Comparison of ENCODE assay signal across 9 cellular contexts in the genomic region with DNA sequence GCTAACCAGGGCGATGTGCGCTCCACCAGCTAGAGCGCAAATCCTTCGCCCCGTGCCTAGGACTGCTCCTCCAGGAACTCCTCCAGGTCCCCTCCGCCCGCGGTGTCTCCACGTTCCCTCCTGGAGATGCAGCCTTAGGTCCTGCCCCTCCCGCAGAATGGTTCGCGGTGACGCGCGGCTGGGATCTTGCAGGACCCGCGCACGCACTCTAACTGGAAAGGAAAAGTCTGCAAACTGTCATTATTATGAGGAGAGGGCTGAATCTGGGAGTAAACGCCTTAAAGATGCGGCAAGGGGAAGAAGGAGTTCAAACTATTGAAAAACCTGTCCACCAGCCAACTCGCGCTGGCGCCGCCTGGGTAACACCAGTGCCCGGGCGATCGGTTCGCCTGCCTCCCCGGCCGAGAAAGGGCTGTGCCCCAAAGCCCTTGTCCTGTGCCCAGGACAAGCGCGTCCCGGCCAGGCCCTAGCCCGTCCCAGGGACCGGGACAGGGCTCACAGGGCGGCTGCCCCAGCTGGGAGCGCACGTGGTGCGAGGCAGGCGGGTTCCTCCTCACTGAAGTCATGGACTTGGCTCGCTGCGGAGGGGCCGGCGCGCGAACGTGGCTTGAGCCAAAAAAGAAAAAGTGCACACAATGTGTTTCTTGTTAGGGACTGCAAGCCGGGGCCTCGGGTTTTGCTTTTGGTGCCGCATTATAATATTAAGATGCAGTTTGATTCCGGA. TPM values are rescaled to one million over a fixed set of nuclear protein-coding genes. Genes with fewer than 3 reads are reported as not detected.
DNase-seq lines count a peak whose midpoint lies in the region; ATAC-seq, FAIRE-seq and TF ChIP-seq lines count a peak whose summit lies in the region.
"Had no signal": no experiment of that assay in that cellular context is flagged by ENCODE, and none has a peak within 500 bp of the region (broad histone marks: within the 10 kb centered on the region; RNA-seq: fewer than 3 reads in every experiment).

No MANE protein-coding gene starts in this region.

- H3K27me3 ChIP-seq in GM23248 (replicated peaks; ENCODE audit: insufficient read depth): no peaks in the 10 kb centered on the region

- H4K20me1 ChIP-seq in GM23248 (ENCODE audit: insufficient read depth): no peaks in the 10 kb centered on the region

- H3K9ac ChIP-seq in GM23248: peak overlapping the region; percentile 100

- no peak for ATAC-seq in GM21381 (IDR thresholded peaks at IDR 0.05; ENCODE audit: unreplicated experiment)

- FAIRE-seq in GM12891 (lab: Jason Lieb, UNC): no peak

- peak overlapping the region; percentile 97 for H3K4me2 ChIP-seq in GM23248 (ENCODE audit: unreplicated experiment)

- H3F3A ChIP-seq in GM23248 (ENCODE audit: insufficient read depth): peaks cover 37% of the 10 kb centered on the region

- in situ Hi-C loops in GM23248 (cut with MboI): loop anchor here (25.0 kb wide), 4 partner anchors 664 to 1564 kb away; no protein-coding TSS in a partner anchor

- H3K4me3 ChIP-seq in GM23248: peak overlapping the region; percentile 75
- peak overlapping the region; percentile 4 to 55 (median 37) for H3K4me3 ChIP-seq in skin epidermis

- H3K36me3 ChIP-seq in GM23248 (ENCODE audit: low read depth): no peaks in the 10 kb centered on the region

- WGBS in GM23248 (ENCODE audit: low coverage in 1 of 2, low lambda C conversion rate in 2 of 2, missing lambda C conversion rate in 2 of 2), 2 experiments: 6 to 7% methylated on average over 51 of the region's 51 CpGs

- DNase-seq in GM23248 (peak; percentile 97), cerebellar cortex (ENCODE audit: low spot score) (peak; percentile 24), islet precursor cell (peak; percentile 90), NOMO-1 treated with dmso at 0.1 percent for 144 hours (lab: John Stamatoyannopoulos, UW; ENCODE audit: unreplicated experiment) (no peak), GM12891 (ENCODE audit: insufficient read length, low spot score) (no peak)
- no peak for DNase-seq in effector CD8-positive, alpha-beta T cell (lab: John Stamatoyannopoulos, UW)
- DNase-seq: naive B cell had no signal

- peaks cover 38% of the 10 kb centered on the region for H3K4me1 ChIP-seq in GM23248 (ENCODE audit: insufficient read depth)

- H3K27ac ChIP-seq in GM23248: peak overlapping the region; percentile 100
- H3K27ac ChIP-seq in skin epidermis: peak overlapping the region in 19 of 21 experiments; percentile 4 to 99 (median 90)

- no peaks in the 10 kb centered on the region for H3K9me3 ChIP-seq in GM23248 (ENCODE audit: low read depth)

- no peaks in the 10 kb centered on the region for H3K9me2 ChIP-seq in GM23248 (ENCODE audit: insufficient read depth)

- TF ChIP-seq POLR2A in GM12891 (IDR thresholded peaks at IDR 0.05; ENCODE audit: low read depth, low read length): no peak

- no peaks in the 10 kb centered on the region for H3K79me2 ChIP-seq in GM23248 (ENCODE audit: insufficient read depth)

- peak overlapping the region; percentile 51 for H2AFZ ChIP-seq in GM23248

TF ChIP-seq in GM12891, 5 proteins besides CTCF, POLR2A, EP300 and RAD21:
- TF ChIP-seq POU2F2 (IDR thresholded peaks at IDR 0.05; ENCODE audit: low read depth, low read length) (no peak), POLR2AphosphoS5 (IDR thresholded peaks at IDR 0.05; ENCODE audit: low read depth, low read length) (no peak)

RNA-seq across cellular contexts. Expression of gene ID2, which starts 5.5 kb away (rescaled TPM):
- total RNA-seq in GM23248 (2014; rRNA removed; shearing (Covaris generic)): 548 and 668 TPM in 2 replicates
- polyA plus RNA-seq in GM23248 (2016; fragmentation: Nextera tagmentation; extraction: Ambion mirVana): 468 and 478 TPM in 2 replicates
- polyA plus RNA-seq in GM12891 (2012; ENCODE audit: low read depth, missing spikeins): 22.0 TPM

Comparison
In these comparisons a context has a peak if more than half of its experiments do, and no peak if none do; other contexts are left out.
1. DNase-seq: peak in GM23248 (single experiment), cerebellar cortex (single experiment) and islet precursor cell (single experiment); none in NOMO-1 treated with dmso at 0.1 percent for 144 hours (single experiment), GM12891 (single experiment) and effector CD8-positive, alpha-beta T cell (single experiment).